In the genomic region with DNA sequence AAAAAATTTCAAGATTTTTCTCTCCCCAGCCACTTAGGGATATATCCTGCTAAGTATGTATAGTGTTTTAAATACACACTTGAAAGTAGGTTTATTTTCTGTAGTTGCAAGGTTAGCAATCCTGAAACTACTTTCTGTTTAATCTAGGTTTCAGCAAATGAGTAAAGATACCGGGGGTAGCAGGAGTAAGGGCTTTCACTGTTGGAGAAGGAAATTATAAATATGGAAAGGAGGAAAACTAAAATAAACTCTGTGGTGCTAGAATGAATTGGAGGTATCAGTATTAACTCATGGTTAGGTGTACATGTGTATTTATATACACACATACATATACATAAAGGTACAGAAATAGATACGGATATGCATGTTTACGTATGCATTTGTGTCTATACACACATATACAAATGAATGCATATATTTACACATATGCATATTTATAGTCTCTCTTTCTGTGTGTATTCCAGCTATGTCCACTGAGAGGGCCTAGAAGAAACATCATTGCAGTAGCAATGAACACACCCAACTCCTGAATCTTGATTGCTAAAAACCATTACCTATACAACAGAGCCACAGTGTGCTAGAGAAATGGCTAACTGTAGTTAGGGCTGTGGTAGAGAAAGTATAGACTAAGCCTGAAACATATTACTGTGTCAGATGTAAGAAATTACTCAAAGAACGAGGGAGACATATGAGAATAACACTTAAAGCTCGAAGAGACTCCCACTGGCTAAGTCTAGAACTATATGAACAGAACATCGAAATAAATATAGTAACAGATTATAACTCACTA, we compare ENCODE assay signal across 1 cellular context.
A peak's percentile ranks its signal among the peaks of the same experiment; 100 is the strongest.
TF ChIP-seq lines count a peak whose summit lies in the region.

No MANE protein-coding gene starts in this region.

TF ChIP-seq in GM12878, 131 proteins besides CTCF, POLR2A, EP300 and RAD21 (continued from another document and continues in another):
- no peak for TF ChIP-seq PAX5 (IDR thresholded peaks at IDR 0.05; ENCODE audit: borderline replicate concordance, low read depth, low read length)
- TF ChIP-seq KAT2A (conservative IDR thresholded peaks at IDR 0.05; ENCODE audit: control insufficient read depth, low read depth, low read length): no peak
- TF ChIP-seq, protein P1, sequence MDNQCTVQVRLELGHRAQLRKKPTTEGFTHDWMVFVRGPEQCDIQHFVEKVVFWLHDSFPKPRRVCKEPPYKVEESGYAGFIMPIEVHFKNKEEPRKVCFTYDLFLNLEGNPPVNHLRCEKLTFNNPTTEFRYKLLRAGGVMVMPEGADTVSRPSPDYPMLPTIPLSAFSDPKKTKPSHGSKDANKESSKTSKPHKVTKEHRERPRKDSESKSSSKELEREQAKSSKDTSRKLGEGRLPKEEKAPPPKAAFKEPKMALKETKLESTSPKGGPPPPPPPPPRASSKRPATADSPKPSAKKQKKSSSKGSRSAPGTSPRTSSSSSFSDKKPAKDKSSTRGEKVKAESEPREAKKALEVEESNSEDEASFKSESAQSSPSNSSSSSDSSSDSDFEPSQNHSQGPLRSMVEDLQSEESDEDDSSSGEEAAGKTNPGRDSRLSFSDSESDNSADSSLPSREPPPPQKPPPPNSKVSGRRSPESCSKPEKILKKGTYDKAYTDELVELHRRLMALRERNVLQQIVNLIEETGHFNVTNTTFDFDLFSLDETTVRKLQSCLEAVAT (IDR thresholded peaks at IDR 0.05): no peak
- TF ChIP-seq FOXK2 (IDR thresholded peaks at IDR 0.05): no peak; the same call in 1 of the 2 replicates
- TF ChIP-seq NRF1 (conservative IDR thresholded peaks at IDR 0.05; ENCODE audit: low read depth, low read length): no peak
- no peak for TF ChIP-seq CBFB (IDR thresholded peaks at IDR 0.05; ENCODE audit: low read depth)
- TF ChIP-seq, protein P2, sequence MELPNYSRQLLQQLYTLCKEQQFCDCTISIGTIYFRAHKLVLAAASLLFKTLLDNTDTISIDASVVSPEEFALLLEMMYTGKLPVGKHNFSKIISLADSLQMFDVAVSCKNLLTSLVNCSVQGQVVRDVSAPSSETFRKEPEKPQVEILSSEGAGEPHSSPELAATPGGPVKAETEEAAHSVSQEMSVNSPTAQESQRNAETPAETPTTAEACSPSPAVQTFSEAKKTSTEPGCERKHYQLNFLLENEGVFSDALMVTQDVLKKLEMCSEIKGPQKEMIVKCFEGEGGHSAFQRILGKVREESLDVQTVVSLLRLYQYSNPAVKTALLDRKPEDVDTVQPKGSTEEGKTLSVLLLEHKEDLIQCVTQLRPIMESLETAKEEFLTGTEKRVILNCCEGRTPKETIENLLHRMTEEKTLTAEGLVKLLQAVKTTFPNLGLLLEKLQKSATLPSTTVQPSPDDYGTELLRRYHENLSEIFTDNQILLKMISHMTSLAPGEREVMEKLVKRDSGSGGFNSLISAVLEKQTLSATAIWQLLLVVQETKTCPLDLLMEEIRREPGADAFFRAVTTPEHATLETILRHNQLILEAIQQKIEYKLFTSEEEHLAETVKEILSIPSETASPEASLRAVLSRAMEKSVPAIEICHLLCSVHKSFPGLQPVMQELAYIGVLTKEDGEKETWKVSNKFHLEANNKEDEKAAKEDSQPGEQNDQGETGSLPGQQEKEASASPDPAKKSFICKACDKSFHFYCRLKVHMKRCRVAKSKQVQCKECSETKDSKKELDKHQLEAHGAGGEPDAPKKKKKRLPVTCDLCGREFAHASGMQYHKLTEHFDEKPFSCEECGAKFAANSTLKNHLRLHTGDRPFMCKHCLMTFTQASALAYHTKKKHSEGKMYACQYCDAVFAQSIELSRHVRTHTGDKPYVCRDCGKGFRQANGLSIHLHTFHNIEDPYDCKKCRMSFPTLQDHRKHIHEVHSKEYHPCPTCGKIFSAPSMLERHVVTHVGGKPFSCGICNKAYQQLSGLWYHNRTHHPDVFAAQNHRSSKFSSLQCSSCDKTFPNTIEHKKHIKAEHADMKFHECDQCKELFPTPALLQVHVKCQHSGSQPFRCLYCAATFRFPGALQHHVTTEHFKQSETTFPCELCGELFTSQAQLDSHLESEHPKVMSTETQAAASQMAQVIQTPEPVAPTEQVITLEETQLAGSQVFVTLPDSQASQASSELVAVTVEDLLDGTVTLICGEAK (IDR thresholded peaks at IDR 0.05; ENCODE audit: borderline replicate concordance): no peak
- TF ChIP-seq, protein P3, sequence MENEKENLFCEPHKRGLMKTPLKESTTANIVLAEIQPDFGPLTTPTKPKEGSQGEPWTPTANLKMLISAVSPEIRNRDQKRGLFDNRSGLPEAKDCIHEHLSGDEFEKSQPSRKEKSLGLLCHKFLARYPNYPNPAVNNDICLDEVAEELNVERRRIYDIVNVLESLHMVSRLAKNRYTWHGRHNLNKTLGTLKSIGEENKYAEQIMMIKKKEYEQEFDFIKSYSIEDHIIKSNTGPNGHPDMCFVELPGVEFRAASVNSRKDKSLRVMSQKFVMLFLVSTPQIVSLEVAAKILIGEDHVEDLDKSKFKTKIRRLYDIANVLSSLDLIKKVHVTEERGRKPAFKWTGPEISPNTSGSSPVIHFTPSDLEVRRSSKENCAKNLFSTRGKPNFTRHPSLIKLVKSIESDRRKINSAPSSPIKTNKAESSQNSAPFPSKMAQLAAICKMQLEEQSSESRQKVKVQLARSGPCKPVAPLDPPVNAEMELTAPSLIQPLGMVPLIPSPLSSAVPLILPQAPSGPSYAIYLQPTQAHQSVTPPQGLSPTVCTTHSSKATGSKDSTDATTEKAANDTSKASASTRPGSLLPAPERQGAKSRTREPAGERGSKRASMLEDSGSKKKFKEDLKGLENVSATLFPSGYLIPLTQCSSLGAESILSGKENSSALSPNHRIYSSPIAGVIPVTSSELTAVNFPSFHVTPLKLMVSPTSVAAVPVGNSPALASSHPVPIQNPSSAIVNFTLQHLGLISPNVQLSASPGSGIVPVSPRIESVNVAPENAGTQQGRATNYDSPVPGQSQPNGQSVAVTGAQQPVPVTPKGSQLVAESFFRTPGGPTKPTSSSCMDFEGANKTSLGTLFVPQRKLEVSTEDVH (IDR thresholded peaks at IDR 0.05; ENCODE audit: low read depth, partially characterized antibody): no peak
- TF ChIP-seq, protein P4, sequence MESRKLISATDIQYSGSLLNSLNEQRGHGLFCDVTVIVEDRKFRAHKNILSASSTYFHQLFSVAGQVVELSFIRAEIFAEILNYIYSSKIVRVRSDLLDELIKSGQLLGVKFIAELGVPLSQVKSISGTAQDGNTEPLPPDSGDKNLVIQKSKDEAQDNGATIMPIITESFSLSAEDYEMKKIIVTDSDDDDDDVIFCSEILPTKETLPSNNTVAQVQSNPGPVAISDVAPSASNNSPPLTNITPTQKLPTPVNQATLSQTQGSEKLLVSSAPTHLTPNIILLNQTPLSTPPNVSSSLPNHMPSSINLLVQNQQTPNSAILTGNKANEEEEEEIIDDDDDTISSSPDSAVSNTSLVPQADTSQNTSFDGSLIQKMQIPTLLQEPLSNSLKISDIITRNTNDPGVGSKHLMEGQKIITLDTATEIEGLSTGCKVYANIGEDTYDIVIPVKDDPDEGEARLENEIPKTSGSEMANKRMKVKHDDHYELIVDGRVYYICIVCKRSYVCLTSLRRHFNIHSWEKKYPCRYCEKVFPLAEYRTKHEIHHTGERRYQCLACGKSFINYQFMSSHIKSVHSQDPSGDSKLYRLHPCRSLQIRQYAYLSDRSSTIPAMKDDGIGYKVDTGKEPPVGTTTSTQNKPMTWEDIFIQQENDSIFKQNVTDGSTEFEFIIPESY (IDR thresholded peaks at IDR 0.05): no peak
- TF ChIP-seq, protein P5, sequence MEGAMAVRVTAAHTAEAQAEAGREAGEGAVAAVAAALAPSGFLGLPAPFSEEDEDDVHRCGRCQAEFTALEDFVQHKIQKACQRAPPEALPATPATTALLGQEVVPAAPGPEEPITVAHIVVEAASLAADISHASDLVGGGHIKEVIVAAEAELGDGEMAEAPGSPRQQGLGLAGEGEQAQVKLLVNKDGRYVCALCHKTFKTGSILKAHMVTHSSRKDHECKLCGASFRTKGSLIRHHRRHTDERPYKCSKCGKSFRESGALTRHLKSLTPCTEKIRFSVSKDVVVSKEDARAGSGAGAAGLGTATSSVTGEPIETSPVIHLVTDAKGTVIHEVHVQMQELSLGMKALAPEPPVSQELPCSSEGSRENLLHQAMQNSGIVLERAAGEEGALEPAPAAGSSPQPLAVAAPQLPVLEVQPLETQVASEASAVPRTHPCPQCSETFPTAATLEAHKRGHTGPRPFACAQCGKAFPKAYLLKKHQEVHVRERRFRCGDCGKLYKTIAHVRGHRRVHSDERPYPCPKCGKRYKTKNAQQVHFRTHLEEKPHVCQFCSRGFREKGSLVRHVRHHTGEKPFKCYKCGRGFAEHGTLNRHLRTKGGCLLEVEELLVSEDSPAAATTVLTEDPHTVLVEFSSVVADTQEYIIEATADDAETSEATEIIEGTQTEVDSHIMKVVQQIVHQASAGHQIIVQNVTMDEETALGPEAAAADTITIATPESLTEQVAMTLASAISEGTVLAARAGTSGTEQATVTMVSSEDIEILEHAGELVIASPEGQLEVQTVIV (IDR thresholded peaks at IDR 0.05; ENCODE audit: borderline replicate concordance, partially characterized antibody): no peak
- TF ChIP-seq, protein P6, sequence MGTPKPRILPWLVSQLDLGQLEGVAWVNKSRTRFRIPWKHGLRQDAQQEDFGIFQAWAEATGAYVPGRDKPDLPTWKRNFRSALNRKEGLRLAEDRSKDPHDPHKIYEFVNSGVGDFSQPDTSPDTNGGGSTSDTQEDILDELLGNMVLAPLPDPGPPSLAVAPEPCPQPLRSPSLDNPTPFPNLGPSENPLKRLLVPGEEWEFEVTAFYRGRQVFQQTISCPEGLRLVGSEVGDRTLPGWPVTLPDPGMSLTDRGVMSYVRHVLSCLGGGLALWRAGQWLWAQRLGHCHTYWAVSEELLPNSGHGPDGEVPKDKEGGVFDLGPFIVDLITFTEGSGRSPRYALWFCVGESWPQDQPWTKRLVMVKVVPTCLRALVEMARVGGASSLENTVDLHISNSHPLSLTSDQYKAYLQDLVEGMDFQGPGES (IDR thresholded peaks at IDR 0.05): no peak
- TF ChIP-seq, protein P7, sequence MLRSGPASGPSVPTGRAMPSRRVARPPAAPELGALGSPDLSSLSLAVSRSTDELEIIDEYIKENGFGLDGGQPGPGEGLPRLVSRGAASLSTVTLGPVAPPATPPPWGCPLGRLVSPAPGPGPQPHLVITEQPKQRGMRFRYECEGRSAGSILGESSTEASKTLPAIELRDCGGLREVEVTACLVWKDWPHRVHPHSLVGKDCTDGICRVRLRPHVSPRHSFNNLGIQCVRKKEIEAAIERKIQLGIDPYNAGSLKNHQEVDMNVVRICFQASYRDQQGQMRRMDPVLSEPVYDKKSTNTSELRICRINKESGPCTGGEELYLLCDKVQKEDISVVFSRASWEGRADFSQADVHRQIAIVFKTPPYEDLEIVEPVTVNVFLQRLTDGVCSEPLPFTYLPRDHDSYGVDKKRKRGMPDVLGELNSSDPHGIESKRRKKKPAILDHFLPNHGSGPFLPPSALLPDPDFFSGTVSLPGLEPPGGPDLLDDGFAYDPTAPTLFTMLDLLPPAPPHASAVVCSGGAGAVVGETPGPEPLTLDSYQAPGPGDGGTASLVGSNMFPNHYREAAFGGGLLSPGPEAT (IDR thresholded peaks at IDR 0.05; ENCODE audit: low read depth): peak; percentile 30; the same call in 1 of the 2 replicates
- TF ChIP-seq, protein P8, sequence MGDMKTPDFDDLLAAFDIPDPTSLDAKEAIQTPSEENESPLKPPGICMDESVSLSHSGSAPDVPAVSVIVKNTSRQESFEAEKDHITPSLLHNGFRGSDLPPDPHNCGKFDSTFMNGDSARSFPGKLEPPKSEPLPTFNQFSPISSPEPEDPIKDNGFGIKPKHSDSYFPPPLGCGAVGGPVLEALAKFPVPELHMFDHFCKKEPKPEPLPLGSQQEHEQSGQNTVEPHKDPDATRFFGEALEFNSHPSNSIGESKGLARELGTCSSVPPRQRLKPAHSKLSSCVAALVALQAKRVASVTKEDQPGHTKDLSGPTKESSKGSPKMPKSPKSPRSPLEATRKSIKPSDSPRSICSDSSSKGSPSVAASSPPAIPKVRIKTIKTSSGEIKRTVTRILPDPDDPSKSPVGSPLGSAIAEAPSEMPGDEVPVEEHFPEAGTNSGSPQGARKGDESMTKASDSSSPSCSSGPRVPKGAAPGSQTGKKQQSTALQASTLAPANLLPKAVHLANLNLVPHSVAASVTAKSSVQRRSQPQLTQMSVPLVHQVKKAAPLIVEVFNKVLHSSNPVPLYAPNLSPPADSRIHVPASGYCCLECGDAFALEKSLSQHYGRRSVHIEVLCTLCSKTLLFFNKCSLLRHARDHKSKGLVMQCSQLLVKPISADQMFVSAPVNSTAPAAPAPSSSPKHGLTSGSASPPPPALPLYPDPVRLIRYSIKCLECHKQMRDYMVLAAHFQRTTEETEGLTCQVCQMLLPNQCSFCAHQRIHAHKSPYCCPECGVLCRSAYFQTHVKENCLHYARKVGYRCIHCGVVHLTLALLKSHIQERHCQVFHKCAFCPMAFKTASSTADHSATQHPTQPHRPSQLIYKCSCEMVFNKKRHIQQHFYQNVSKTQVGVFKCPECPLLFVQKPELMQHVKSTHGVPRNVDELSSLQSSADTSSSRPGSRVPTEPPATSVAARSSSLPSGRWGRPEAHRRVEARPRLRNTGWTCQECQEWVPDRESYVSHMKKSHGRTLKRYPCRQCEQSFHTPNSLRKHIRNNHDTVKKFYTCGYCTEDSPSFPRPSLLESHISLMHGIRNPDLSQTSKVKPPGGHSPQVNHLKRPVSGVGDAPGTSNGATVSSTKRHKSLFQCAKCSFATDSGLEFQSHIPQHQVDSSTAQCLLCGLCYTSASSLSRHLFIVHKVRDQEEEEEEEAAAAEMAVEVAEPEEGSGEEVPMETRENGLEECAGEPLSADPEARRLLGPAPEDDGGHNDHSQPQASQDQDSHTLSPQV (IDR thresholded peaks at IDR 0.05): no peak
- TF ChIP-seq YBX1 (IDR thresholded peaks at IDR 0.05): no peak
- TF ChIP-seq, protein P9, sequence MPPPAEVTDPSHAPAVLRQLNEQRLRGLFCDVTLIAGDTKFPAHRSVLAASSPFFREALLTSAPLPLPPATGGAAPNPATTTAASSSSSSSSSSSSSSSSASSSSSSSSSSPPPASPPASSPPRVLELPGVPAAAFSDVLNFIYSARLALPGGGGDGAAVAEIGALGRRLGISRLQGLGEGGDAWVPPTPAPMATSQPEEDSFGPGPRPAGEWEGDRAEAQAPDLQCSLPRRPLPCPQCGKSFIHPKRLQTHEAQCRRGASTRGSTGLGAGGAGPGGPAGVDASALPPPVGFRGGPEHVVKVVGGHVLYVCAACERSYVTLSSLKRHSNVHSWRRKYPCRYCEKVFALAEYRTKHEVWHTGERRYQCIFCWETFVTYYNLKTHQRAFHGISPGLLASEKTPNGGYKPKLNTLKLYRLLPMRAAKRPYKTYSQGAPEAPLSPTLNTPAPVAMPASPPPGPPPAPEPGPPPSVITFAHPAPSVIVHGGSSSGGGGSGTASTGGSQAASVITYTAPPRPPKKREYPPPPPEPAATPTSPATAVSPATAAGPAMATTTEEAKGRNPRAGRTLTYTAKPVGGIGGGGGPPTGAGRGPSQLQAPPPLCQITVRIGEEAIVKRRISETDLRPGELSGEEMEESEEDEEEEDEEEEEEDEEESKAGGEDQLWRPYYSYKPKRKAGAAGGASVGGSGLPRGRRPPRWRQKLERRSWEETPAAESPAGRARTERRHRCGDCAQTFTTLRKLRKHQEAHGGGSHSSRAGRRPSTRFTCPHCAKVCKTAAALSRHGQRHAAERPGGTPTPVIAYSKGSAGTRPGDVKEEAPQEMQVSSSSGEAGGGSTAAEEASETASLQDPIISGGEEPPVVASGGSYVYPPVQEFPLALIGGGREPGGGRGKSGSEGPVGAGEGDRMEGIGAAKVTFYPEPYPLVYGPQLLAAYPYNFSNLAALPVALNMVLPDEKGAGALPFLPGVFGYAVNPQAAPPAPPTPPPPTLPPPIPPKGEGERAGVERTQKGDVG (CRISPR knock-in tag; IDR thresholded peaks at IDR 0.05): no peak
- TF ChIP-seq MEF2B (IDR thresholded peaks at IDR 0.05; ENCODE audit: partially characterized antibody, poor library complexity, severe bottlenecking): peak; percentile 72
- TF ChIP-seq, protein P10, sequence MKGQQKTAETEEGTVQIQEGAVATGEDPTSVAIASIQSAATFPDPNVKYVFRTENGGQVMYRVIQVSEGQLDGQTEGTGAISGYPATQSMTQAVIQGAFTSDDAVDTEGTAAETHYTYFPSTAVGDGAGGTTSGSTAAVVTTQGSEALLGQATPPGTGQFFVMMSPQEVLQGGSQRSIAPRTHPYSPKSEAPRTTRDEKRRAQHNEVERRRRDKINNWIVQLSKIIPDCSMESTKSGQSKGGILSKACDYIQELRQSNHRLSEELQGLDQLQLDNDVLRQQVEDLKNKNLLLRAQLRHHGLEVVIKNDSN (IDR thresholded peaks at IDR 0.05; ENCODE audit: borderline replicate concordance, extremely low read length, insufficient read depth, low read depth, low read length): no peak
- no peak for TF ChIP-seq EGR1 (IDR thresholded peaks at IDR 0.05; ENCODE audit: borderline replicate concordance in 1 of 2, low read depth in 2 of 2, low read length in 2 of 2)
- TF ChIP-seq ZNF24 (IDR thresholded peaks at IDR 0.05): no peak
